In genomic region chr19:10544242-10544752, GRCh38 we compare ENCODE assay signal across 1 cellular context.
TF ChIP-seq lines count a peak whose summit lies in the region.

No MANE protein-coding gene starts in this region.

TF ChIP-seq in H1, 55 proteins besides CTCF, POLR2A, EP300 and RAD21:
- TF ChIP-seq BACH1 (IDR thresholded peaks at IDR 0.05; ENCODE audit: low read length): no peak
- TF ChIP-seq JUN (IDR thresholded peaks at IDR 0.05; ENCODE audit: low read depth, low read length): no peak
- no peak; a peak in 1 of 4 replicates for TF ChIP-seq SIN3A (conservative IDR thresholded peaks at IDR 0.05 in 1 of 2, IDR thresholded peaks at IDR 0.05 in 1 of 2; ENCODE audit: low read depth in 1 of 2, low read length in 2 of 2)
- no peak for TF ChIP-seq GTF2F1 (IDR thresholded peaks at IDR 0.05; ENCODE audit: borderline replicate concordance, low read depth, low read length)
- TF ChIP-seq CHD1 (IDR thresholded peaks at IDR 0.05; ENCODE audit: low read depth, low read length): no peak
- peak; percentile 96 for TF ChIP-seq KDM1A (IDR thresholded peaks at IDR 0.05; ENCODE audit: borderline replicate concordance, low read length)
- TF ChIP-seq HDAC2 (IDR thresholded peaks at IDR 0.05; ENCODE audit: borderline replicate concordance in 1 of 2, low read depth in 2 of 2, low read length in 2 of 2): peak in 1 of 2 experiments; percentile 36; a peak in 1 of 4 replicates
